In genomic region chr10:92822060-92822634, GRCh38 we compare ENCODE assay signal across 8 cellular contexts. TPM values are rescaled to one million over a fixed set of nuclear protein-coding genes. Genes with fewer than 3 reads are reported as not detected.
DNase-seq lines count a peak whose midpoint lies in the region; ATAC-seq, FAIRE-seq and TF ChIP-seq lines count a peak whose summit lies in the region.

No MANE protein-coding gene starts in this region.

- H3K27me3 Mint-ChIP-seq in stimulated activated naive CD8-positive, alpha-beta T cell treated with anti-CD3 and anti-CD28 coated beads, Interleukin-15, Interleukin-2, amounts not matched to agents 100 ng/mL and 50 ng/mL, for 24 hours = peaks cover under 1% of the 10 kb centered on the region
- H3K27me3 Mint-ChIP-seq in activated B cell treated with CpG ODN at 0.5 μM for 24 hours = no peaks in the 10 kb centered on the region

- H3K4me3 ChIP-seq in kidney (ENCODE audit: low read length in 2 of 2) = no peak overlapping the region

- no peak overlapping the region for H3K4me3 Mint-ChIP-seq in stimulated activated naive CD8-positive, alpha-beta T cell treated with anti-CD3 and anti-CD28 coated beads, Interleukin-15, Interleukin-2, amounts not matched to agents 100 ng/mL and 50 ng/mL, for 24 hours
- peak overlapping the region; percentile 24 for H3K4me3 Mint-ChIP-seq in activated B cell treated with CpG ODN at 0.5 μM for 24 hours

- CTCF ChIA-PET in activated B cell treated with CpG ODN at 0.5 μM for 24 hours (lab: Charles Lee) = interaction anchor here (1.0 to 1.6 kb wide), 6 partner anchors 11 to 193 kb away, joined by 3 to 5 read pairs (median 4); partner anchors contain the start of gene HHEX

- no peak for ATAC-seq in stimulated activated naive CD8-positive, alpha-beta T cell treated with anti-CD3 and anti-CD28 coated beads, Interleukin-15, Interleukin-2, amounts not matched to agents 100 U/mL and 50 U/mL, for 24 hours
- ATAC-seq in activated B cell treated with CpG ODN at 0.5 μM for 24 hours (ENCODE audit: low read depth) (no peak), HG02610 (IDR thresholded peaks at IDR 0.05; ENCODE audit: unreplicated experiment) (no peak), HG02884 (IDR thresholded peaks at IDR 0.05; ENCODE audit: unreplicated experiment) (no peak)

- DNase-seq in stimulated activated naive CD8-positive, alpha-beta T cell treated with anti-CD3 and anti-CD28 coated beads, Interleukin-15, Interleukin-2, amounts not matched to agents 100 U/mL and 50 U/mL, for 24 hours = no peak
- DNase-seq in activated B cell treated with CpG ODN at 0.5 μM for 24 hours (no peak), kidney (no peak), NCI-H128 (lab: John Stamatoyannopoulos, UW; ENCODE audit: unreplicated experiment) (no peak)
- no peak for DNase-seq in activated effector memory CD4-positive, alpha-beta T cell treated with Interleukin-2 at 50 U/mL for 16 hours

- peaks cover 16% of the 10 kb centered on the region for H3K4me1 Mint-ChIP-seq in stimulated activated naive CD8-positive, alpha-beta T cell treated with anti-CD3 and anti-CD28 coated beads, Interleukin-15, Interleukin-2, amounts not matched to agents 100 ng/mL and 50 ng/mL, for 24 hours (ENCODE audit: low read depth)
- H3K4me1 Mint-ChIP-seq in activated B cell treated with CpG ODN at 0.5 μM for 24 hours = peaks cover 26% of the 10 kb centered on the region

- H3K4me1 ChIP-seq in kidney (ENCODE audit: control insufficient read depth in 1 of 2, insufficient read depth in 1 of 2, low read depth in 1 of 2, low read length in 2 of 2) = no peaks in the 10 kb centered on the region

- no peak overlapping the region for H3K9ac ChIP-seq in kidney (ENCODE audit: low read length in 2 of 2)

- no peaks in the 10 kb centered on the region for H3K36me3 Mint-ChIP-seq in stimulated activated naive CD8-positive, alpha-beta T cell treated with anti-CD3 and anti-CD28 coated beads, Interleukin-15, Interleukin-2, amounts not matched to agents 100 ng/mL and 50 ng/mL, for 24 hours (ENCODE audit: low read depth)
- no peaks in the 10 kb centered on the region for H3K36me3 Mint-ChIP-seq in activated B cell treated with CpG ODN at 0.5 μM for 24 hours (ENCODE audit: low read depth)

- no peaks in the 10 kb centered on the region for H3K36me3 ChIP-seq in kidney (ENCODE audit: control insufficient read depth in 1 of 2, insufficient read depth in 2 of 2, low read length in 2 of 2)

- FAIRE-seq in kidney (lab: Jason Lieb, UNC) = peak; percentile 58

- POLR2A ChIA-PET in activated B cell treated with CpG ODN at 0.5 μM for 24 hours (lab: Charles Lee) = interaction anchor here (0.5 to 2.2 kb wide), 7 partner anchors 16 to 231 kb away, joined by 3 to 16 read pairs (median 4); partner anchors contain the start of gene HHEX

- intact Hi-C loops in activated B cell treated with CpG ODN at 0.5 μM for 24 hours (cut with micrococcal nuclease) (no loop called here), kidney (cut with DNase I) (no loop called here)

- H3K27ac ChIP-seq in kidney (ENCODE audit: low read depth in 2 of 2, low read length in 2 of 2) = peak overlapping the region in 1 of 2 donors; percentile 30

- no peaks in the 10 kb centered on the region for H3K9me3 ChIP-seq in kidney (ENCODE audit: control insufficient read depth in 1 of 2, low read length in 2 of 2)

- TF ChIP-seq CTCF in activated B cell treated with CpG ODN at 0.5 μM for 24 hours (IDR thresholded peaks at IDR 0.05) (no peak), kidney (IDR thresholded peaks at IDR 0.05; ENCODE audit: borderline replicate concordance, extremely low read depth, insufficient read depth) (no peak)

- H3K9me3 Mint-ChIP-seq in stimulated activated naive CD8-positive, alpha-beta T cell treated with anti-CD3 and anti-CD28 coated beads, Interleukin-15, Interleukin-2, amounts not matched to agents 100 ng/mL and 50 ng/mL, for 24 hours = no peaks in the 10 kb centered on the region
- no peaks in the 10 kb centered on the region for H3K9me3 Mint-ChIP-seq in activated B cell treated with CpG ODN at 0.5 μM for 24 hours

- H3K27ac Mint-ChIP-seq in stimulated activated naive CD8-positive, alpha-beta T cell treated with anti-CD3 and anti-CD28 coated beads, Interleukin-15, Interleukin-2, amounts not matched to agents 100 ng/mL and 50 ng/mL, for 24 hours = peak overlapping the region; percentile 56
- peak overlapping the region; percentile 63 for H3K27ac Mint-ChIP-seq in activated B cell treated with CpG ODN at 0.5 μM for 24 hours

RNA-seq across cellular contexts. Expression of gene EXOC6, which starts 26.2 kb away (rescaled TPM):
- total RNA-seq in activated B cell treated with CpG ODN at 0.5 μM for 24 hours (15.3 and 17.3 TPM in 2 replicates), kidney (17.0 TPM)
- polyA plus RNA-seq in kidney (ENCODE audit: insufficient read depth, low read depth, low replicate concordance) = 9.5 TPM
